1 cellular context compared by ENCODE assay signal in genomic region chr9:99855467-99856176, GRCh38.
TF ChIP-seq lines count a peak whose summit lies in the region.

No MANE protein-coding gene starts in this region.

TF ChIP-seq in WTC11, 78 proteins besides CTCF, POLR2A, EP300 and RAD21 (continued from another document):
- TF ChIP-seq HMGXB4 (CRISPR knock-in tag; IDR thresholded peaks at IDR 0.05) (no peak), ZNF423 (CRISPR knock-in tag; IDR thresholded peaks at IDR 0.05) (no peak), MXD4 (CRISPR knock-in tag; IDR thresholded peaks at IDR 0.05; ENCODE audit: borderline replicate concordance) (no peak), ATF6 (CRISPR knock-in tag; IDR thresholded peaks at IDR 0.05) (no peak), PRRX2 (CRISPR knock-in tag; IDR thresholded peaks at IDR 0.05) (no peak), ZNF416 (CRISPR knock-in tag; IDR thresholded peaks at IDR 0.05) (no peak), TP53 (CRISPR knock-in tag; IDR thresholded peaks at IDR 0.05) (no peak), CREM (CRISPR knock-in tag; IDR thresholded peaks at IDR 0.05) (no peak), MYBL2 (CRISPR knock-in tag; IDR thresholded peaks at IDR 0.05) (no peak), SOX15 (CRISPR knock-in tag; IDR thresholded peaks at IDR 0.05) (no peak), ZNF219 (CRISPR knock-in tag; IDR thresholded peaks at IDR 0.05; ENCODE audit: borderline replicate concordance) (no peak), IRF1 (CRISPR knock-in tag; IDR thresholded peaks at IDR 0.05) (no peak), NFYB (CRISPR knock-in tag; conservative IDR thresholded peaks at IDR 0.05; ENCODE audit: low read depth) (no peak), ZNF671 (CRISPR knock-in tag; IDR thresholded peaks at IDR 0.05) (no peak)
TF ChIP-seq in WTC11: peak in this region for 0.
